Comparison of ENCODE assay signal across 24 cellular contexts in the genomic region with DNA sequence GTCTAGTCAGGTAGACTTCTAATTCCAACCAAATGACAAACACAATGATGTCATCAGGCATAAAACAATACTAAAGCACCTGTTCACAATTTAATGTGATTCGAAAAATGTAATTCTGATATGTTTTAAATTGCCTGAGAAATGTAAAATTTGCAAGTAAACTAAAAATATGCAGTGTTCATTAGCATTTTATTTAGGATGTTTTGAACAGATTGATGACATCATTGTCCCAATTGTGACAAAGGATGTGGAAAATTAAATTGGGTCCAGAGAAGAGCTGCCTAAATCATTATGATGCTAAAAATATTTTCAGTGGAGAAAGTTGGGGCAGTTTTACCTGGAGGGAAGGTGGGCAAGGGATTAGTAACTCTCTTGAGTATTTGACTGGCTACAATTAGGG.
"Had no signal": no experiment of that assay in that cellular context is flagged by ENCODE, and none has a peak within 500 bp of the region (broad histone marks: within the 10 kb centered on the region; RNA-seq: fewer than 3 reads in every experiment).

No MANE protein-coding gene starts in this region.

- H3K27ac ChIP-seq: coronary artery, esophagus squamous epithelium, lower lobe of right lung, ovary, transverse colon, upper lobe of right lung, uterus had no signal

- H3K36me3 ChIP-seq: esophagus squamous epithelium, lower lobe of right lung, ovary, transverse colon, upper lobe of right lung, uterus had no signal

- FAIRE-seq: endometrium had no signal

- H3K9me3 ChIP-seq: esophagus squamous epithelium, lower lobe of right lung, ovary, transverse colon, upper lobe of right lung, uterus had no signal

- H3K4me3 ChIP-seq: coronary artery, esophagus squamous epithelium, lower lobe of right lung, ovary, transverse colon, upper lobe of right lung, uterus had no signal

- DNase-seq: dermis blood vessel endothelial cell; effector memory CD8-positive, alpha-beta T cell; erythroblast; esophagus squamous epithelium; foreskin melanocyte; immature natural killer cell; islet precursor cell; kidney glomerular epithelial cell; left ventricle myocardium superior; lower lobe of right lung; naive thymus-derived CD8-positive, alpha-beta T cell; occipital lobe; ovary; posterior cingulate gyrus; stimulated activated CD4-positive, alpha-beta T cell treated with anti-CD3 and anti-CD28 coated beads, Interleukin-2, amount 100 ng/mL, for 24 hours; stimulated activated CD4-positive, alpha-beta T cell treated with anti-CD3 and anti-CD28 coated beads, Interleukin-4, amount 100 ng/mL, for 24 hours; stimulated activated naive CD8-positive, alpha-beta T cell treated with anti-CD3 and anti-CD28 coated beads, Interleukin-15, Interleukin-2, amounts not matched to agents 100 U/mL and 50 U/mL, for 24 hours; transverse colon; upper lobe of right lung; uterus had no signal

- H3K4me1 ChIP-seq: esophagus squamous epithelium, lower lobe of right lung, transverse colon, upper lobe of right lung, uterus had no signal

- ATAC-seq: effector memory CD8-positive, alpha-beta T cell; left ventricle myocardium superior; lower lobe of right lung; naive thymus-derived CD8-positive, alpha-beta T cell; sciatic nerve; stimulated activated effector memory CD8-positive, alpha-beta T cell treated with anti-CD3 and anti-CD28 coated beads, Interleukin-12 subunit alpha, Interleukin-12 subunit beta, amount 100 ng/mL, for 72 hours; stimulated activated naive CD8-positive, alpha-beta T cell treated with anti-CD3 and anti-CD28 coated beads, Interleukin-15, Interleukin-2, amounts not matched to agents 100 U/mL and 50 U/mL, for 24 hours; upper lobe of right lung had no signal

- H3K27me3 ChIP-seq: esophagus squamous epithelium, ovary, transverse colon, uterus had no signal
